ENCODE assay signal across 8 cellular contexts in the genomic region with DNA sequence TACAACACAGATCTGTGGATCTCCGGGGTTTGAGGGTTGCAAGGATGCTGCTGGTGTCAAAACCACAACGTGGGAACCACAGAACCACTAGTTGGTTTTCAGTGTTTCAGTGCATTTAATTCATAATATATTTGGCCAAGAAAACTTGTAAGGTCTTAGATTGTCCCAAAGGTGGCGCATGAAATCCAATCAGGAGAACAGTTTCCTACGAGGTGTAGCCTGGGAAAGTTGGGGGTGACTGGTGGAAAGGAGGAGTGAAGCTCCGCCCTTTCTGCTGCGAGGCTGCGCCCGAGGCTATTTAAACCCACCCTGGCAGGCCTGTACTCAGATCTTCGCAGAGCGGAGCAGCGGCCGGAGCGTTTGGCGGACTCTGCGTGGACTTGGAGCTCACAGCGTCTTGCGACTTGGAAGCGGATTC. TPM values are rescaled to one million over a fixed set of nuclear protein-coding genes. Genes with fewer than 3 reads are reported as not detected.
DNase-seq lines count a peak whose midpoint lies in the region; ATAC-seq, FAIRE-seq and TF ChIP-seq lines count a peak whose summit lies in the region.
"Not testable (repeated sequence)": the region's sequence is repeated elsewhere in the genome, so short reads cannot be mapped to it uniquely, and the experiment has no call there.

No MANE protein-coding gene starts in this region.

- H4K20me1 ChIP-seq in OCI-LY3 (ENCODE audit: insufficient read depth, low read length); HepG2 (ENCODE audit: insufficient read depth, low read length): not testable (repeated sequence)

- not testable (repeated sequence) for TF ChIP-seq EP300 in HepG2 (IDR thresholded peaks at IDR 0.05; ENCODE audit: low read depth in 2 of 2, low read length in 2 of 2); HepG2 (CRISPR knock-in tag; IDR thresholded peaks at IDR 0.05; ENCODE audit: borderline replicate concordance)

- H3K36me3 Mint-ChIP-seq in activated CD4-positive, alpha-beta memory T cell treated with anti-CD3 and anti-CD28 coated beads, Interleukin-2, amount 10 ng/mL, durations not matched to agents 7 days and 5 days (ENCODE audit: low read depth): not testable (repeated sequence)

- not testable (repeated sequence) for H3K4me3 ChIP-seq in OCI-LY3 (ENCODE audit: low read length); astrocyte of the cerebellum (ENCODE audit: low read depth, low read length); fibroblast of the aortic adventitia (ENCODE audit: low read depth, low read length); HepG2 (replicated peaks in 1 of 3; ENCODE audit: insufficient read depth in 1 of 3, low read depth in 2 of 3, low read length in 3 of 3); retinal pigment epithelial cell (ENCODE audit: low read length); upper lobe of right lung

- H3K79me2 ChIP-seq in OCI-LY3 (ENCODE audit: low read length); HepG2 (ENCODE audit: insufficient read depth, low read length): not testable (repeated sequence)

- not testable (repeated sequence) for H3K27ac Mint-ChIP-seq in activated CD4-positive, alpha-beta memory T cell treated with anti-CD3 and anti-CD28 coated beads, Interleukin-2, amount 10 ng/mL, durations not matched to agents 7 days and 5 days

- FAIRE-seq in HepG2 (lab: Jason Lieb, UNC): not testable (repeated sequence)

- H3K9me3 Mint-ChIP-seq in activated CD4-positive, alpha-beta memory T cell treated with anti-CD3 and anti-CD28 coated beads, Interleukin-2, amount 10 ng/mL, durations not matched to agents 7 days and 5 days: not testable (repeated sequence)

- H3K4me3 Mint-ChIP-seq in activated CD4-positive, alpha-beta memory T cell treated with anti-CD3 and anti-CD28 coated beads, Interleukin-2, amount 10 ng/mL, durations not matched to agents 7 days and 5 days: not testable (repeated sequence)

- not testable (repeated sequence) for TF ChIP-seq POLR2A in HepG2 (IDR thresholded peaks at IDR 0.05; ENCODE audit: insufficient read depth in 1 of 2, low read depth in 2 of 2, low read length in 2 of 2)

- H3K9me3 ChIP-seq in OCI-LY3 (ENCODE audit: insufficient read depth, low read length); HepG2 (ENCODE audit: low read length); upper lobe of right lung: not testable (repeated sequence)

- in situ Hi-C loops in astrocyte of the cerebellum (cut with HindIII; ENCODE audit: low sequenced_read_pairs); HepG2 (cut with HindIII; ENCODE audit: extremely low pct_ligation_motif_present, low pct_unique_long_range_greater_than_20kb): not testable (repeated sequence)

- POLR2A ChIA-PET in activated CD4-positive, alpha-beta memory T cell treated with anti-CD3 and anti-CD28 coated beads, Interleukin-2, amount 10 ng/mL, durations not matched to agents 7 days and 5 days (lab: Charles Lee): interaction anchor here (1.0 kb wide), 1 partner anchor 27 kb away, joined by 4 read pairs; a partner anchor contains a TSS
- POLR2A ChIA-PET in HepG2 (lab: Yijun Ruan, JAX): not testable (repeated sequence)

- H3K36me3 ChIP-seq in OCI-LY3 (replicated peaks; ENCODE audit: low read depth, low read length); HepG2 (replicated peaks in 1 of 2; ENCODE audit: control insufficient read depth in 1 of 2, insufficient read depth in 2 of 2, low read length in 2 of 2); upper lobe of right lung: not testable (repeated sequence)

- not testable (repeated sequence) for H2AFZ ChIP-seq in OCI-LY3 (ENCODE audit: low read depth, low read length); HepG2 (ENCODE audit: low read length)

- TF ChIP-seq RAD21 in HepG2 (CRISPR knock-in tag; IDR thresholded peaks at IDR 0.05): 0 out of 2 replicates have a peak, but pooled peaks have one; percentile 14

- not testable (repeated sequence) for H3K9ac ChIP-seq in OCI-LY3 (ENCODE audit: low read length); HepG2 (ENCODE audit: insufficient read depth, low read depth, low read length)

- H3K4me2 ChIP-seq in OCI-LY3 (ENCODE audit: low read length); HepG2 (ENCODE audit: low read depth, low read length): not testable (repeated sequence)

- not testable (repeated sequence) for ATAC-seq in HepG2, upper lobe of right lung

- peak; percentile 4 for DNase-seq in GM03348 (ENCODE audit: low spot score)
- peak; percentile 55 for DNase-seq in activated CD4-positive, alpha-beta memory T cell treated with anti-CD3 and anti-CD28 coated beads, Interleukin-2, amount 10 ng/mL, durations not matched to agents 7 days and 5 days
- not testable (repeated sequence) for DNase-seq in astrocyte of the cerebellum (ENCODE audit: low read depth); retinal pigment epithelial cell (ENCODE audit: low read depth)
- peak; percentile 39 for DNase-seq in fibroblast of the aortic adventitia (ENCODE audit: low read depth)
- DNase-seq in HepG2 (ENCODE audit: low spot score): peak; percentile 33
- peak; percentile 84 for DNase-seq in upper lobe of right lung

- CTCF ChIA-PET in activated CD4-positive, alpha-beta memory T cell treated with anti-CD3 and anti-CD28 coated beads, Interleukin-2, amount 10 ng/mL, durations not matched to agents 7 days and 5 days (lab: Charles Lee): interaction anchor here (0.9 to 1.3 kb wide), 2 partner anchors 7 to 48 kb away, joined by 3 to 4 read pairs; no protein-coding TSS in a partner anchor
- CTCF ChIA-PET in HepG2 (lab: Yijun Ruan, JAX; ENCODE audit: low intra/inter-chr PET ratio, low total read pairs): not testable (repeated sequence)

- not testable (repeated sequence) for H3K27me3 ChIP-seq in OCI-LY3 (ENCODE audit: low read depth, low read length); HepG2 (ENCODE audit: control insufficient read depth in 1 of 2, insufficient read depth in 2 of 2, low read length in 2 of 2)
- peaks cover 12% of the 10 kb centered on the region for H3K27me3 ChIP-seq in upper lobe of right lung

- peak; percentile 22 for TF ChIP-seq CTCF in OCI-LY3 (IDR thresholded peaks at IDR 0.05; ENCODE audit: low read depth, low read length)
- TF ChIP-seq CTCF in astrocyte of the cerebellum (IDR thresholded peaks at IDR 0.05; ENCODE audit: low read depth, low read length, missing control alignments): peak; percentile 18
- peak; percentile 22 for TF ChIP-seq CTCF in fibroblast of the aortic adventitia (IDR thresholded peaks at IDR 0.05; ENCODE audit: insufficient read depth, low read length)
- TF ChIP-seq CTCF in HepG2 (CRISPR knock-in tag; IDR thresholded peaks at IDR 0.05): peak; percentile 45; the same call in 1 of the 2 replicates
- TF ChIP-seq CTCF in retinal pigment epithelial cell (conservative IDR thresholded peaks at IDR 0.05; ENCODE audit: low read depth, low read length): peak; percentile 23
- TF ChIP-seq CTCF in upper lobe of right lung (IDR thresholded peaks at IDR 0.05): not testable (repeated sequence)

- BruUV-seq in HepG2 (replicated peaks; lab: Mats Ljungman, UMichigan): not testable (repeated sequence)

- H3K4me1 ChIP-seq in OCI-LY3 (ENCODE audit: low read length); HepG2 (ENCODE audit: insufficient read depth, low read length); upper lobe of right lung: not testable (repeated sequence)

- WGBS in HepG2 (ENCODE audit: low lambda C conversion rate): 64% methylated on average over 18 of the region's 18 CpGs

- intact Hi-C loops in HepG2 (cut with micrococcal nuclease; ENCODE audit: unreplicated experiment): loop anchor here (1.0 to 10.0 kb wide), 3 partner anchors 276 to 664 kb away; no protein-coding TSS in a partner anchor
- intact Hi-C loops in upper lobe of right lung (cut with DNase I): not testable (repeated sequence)

- not testable (repeated sequence) for H3K4me1 Mint-ChIP-seq in activated CD4-positive, alpha-beta memory T cell treated with anti-CD3 and anti-CD28 coated beads, Interleukin-2, amount 10 ng/mL, durations not matched to agents 7 days and 5 days

- H3K27me3 Mint-ChIP-seq in activated CD4-positive, alpha-beta memory T cell treated with anti-CD3 and anti-CD28 coated beads, Interleukin-2, amount 10 ng/mL, durations not matched to agents 7 days and 5 days: peaks cover 18% of the 10 kb centered on the region

- H3K27ac ChIP-seq in OCI-LY3 (ENCODE audit: low read length); HepG2 (ENCODE audit: extremely low read length, insufficient read depth, low read length); upper lobe of right lung: not testable (repeated sequence)

RNA-seq across cellular contexts. Expression of a gene that starts 27.3 kb away (rescaled TPM):
- total RNA-seq in activated CD4-positive, alpha-beta memory T cell treated with anti-CD3 and anti-CD28 coated beads, Interleukin-2, amount 10 ng/mL, durations not matched to agents 7 days and 5 days: 10 to 100 TPM; 70.9 to 72.9 TPM
- total RNA-seq in fibroblast of the aortic adventitia (ENCODE audit: low replicate concordance) (64.4 and 103 TPM in 2 replicates), HepG2 (2016; rRNA removed; fragmentation: Illumina TruSeq; extraction: Trizol) (149 and 231 TPM in 2 replicates), upper lobe of right lung (33.0 TPM)
- 39.6 and 43.9 TPM in 2 replicates for total RNA-seq in HepG2 (2016; cell fraction: cytosol; rRNA removed; fragmentation: Illumina TruSeq; extraction: Trizol; ENCODE audit: low read depth)
- 153 and 232 TPM in 2 replicates for total RNA-seq in HepG2 (2016; cell fraction: insoluble cytoplasmic fraction; rRNA removed; fragmentation: Illumina TruSeq; extraction: Trizol)
- total RNA-seq in HepG2 (2016; cell fraction: membrane; rRNA removed; fragmentation: Illumina TruSeq; extraction: Trizol): 53.1 and 54.7 TPM in 2 replicates
- total RNA-seq in HepG2 (2016; cell fraction: nucleus; rRNA removed; fragmentation: Illumina TruSeq; extraction: Trizol): 116 and 118 TPM in 2 replicates
- polyA plus RNA-seq in HepG2 (2011; rRNA removed): 40.8 and 60.6 TPM in 2 replicates
- 29.9 and 42.7 TPM in 2 replicates for polyA plus RNA-seq in HepG2 (2011; cell fraction: cytosol; rRNA removed)
- 12.9 and 15.9 TPM in 2 replicates for polyA plus RNA-seq in HepG2 (2011; cell fraction: nucleus; rRNA removed)
- polyA plus RNA-seq in HepG2 (2012): 64.5 and 66.6 TPM in 2 replicates
- polyA plus RNA-seq in HepG2 (2016; cell fraction: cytosol; fragmentation: Illumina TruSeq; extraction: Trizol; ENCODE audit: low read depth): 24.0 and 25.1 TPM in 2 replicates
- polyA plus RNA-seq in HepG2 (2016; cell fraction: insoluble cytoplasmic fraction; fragmentation: Illumina TruSeq; extraction: Trizol; ENCODE audit: low read depth): 189 and 200 TPM in 2 replicates
- 30.2 and 33.4 TPM in 2 replicates for polyA plus RNA-seq in HepG2 (2016; cell fraction: membrane; fragmentation: Illumina TruSeq; extraction: Trizol; ENCODE audit: low read depth)
- 70.5 and 71.9 TPM in 2 replicates for polyA plus RNA-seq in HepG2 (2016; cell fraction: nucleus; fragmentation: Illumina TruSeq; extraction: Trizol; ENCODE audit: insufficient read depth, low read depth)
- polyA minus RNA-seq in HepG2 (2011; rRNA and poly(A)+ RNA removed; ENCODE audit: low replicate concordance): 13.9 and 20.3 TPM in 2 replicates
- 25.6 and 31.3 TPM in 2 replicates for polyA minus RNA-seq in HepG2 (2011; cell fraction: cytosol; rRNA and poly(A)+ RNA removed)
- 114 and 131 TPM in 2 replicates for polyA minus RNA-seq in HepG2 (2011; cell fraction: nucleus; rRNA and poly(A)+ RNA removed)
